15 cellular contexts compared by ENCODE assay signal in genomic region chr6:22447191-22447590, GRCh38.
DNase-seq lines count a peak whose midpoint lies in the region; FAIRE-seq and TF ChIP-seq lines count a peak whose summit lies in the region.
"Had no signal": no experiment of that assay in that cellular context is flagged by ENCODE, and none has a peak within 500 bp of the region (broad histone marks: within the 10 kb centered on the region; RNA-seq: fewer than 3 reads in every experiment).

No MANE protein-coding gene starts in this region.

- no peaks in the 10 kb centered on the region for H3K9me3 ChIP-seq in subcutaneous abdominal adipose tissue (ENCODE audit: control insufficient read depth in 5 of 5, low read length in 5 of 5)
- H3K9me3 ChIP-seq: SJSA1 had no signal

- H3K36me3 ChIP-seq in subcutaneous abdominal adipose tissue (ENCODE audit: control insufficient read depth in 5 of 5, insufficient read depth in 5 of 5, low read length in 5 of 5), result no peaks in the 10 kb centered on the region
- H3K36me3 ChIP-seq: SJSA1 had no signal

- DNase-seq in NCI-H510A treated with DMSO at 0.1 percent for 48 hours (lab: John Stamatoyannopoulos, UW) (peak; percentile 30), NCI-H510A (lab: John Stamatoyannopoulos, UW) (no peak), dermis blood vessel endothelial cell (peak; percentile 68), lung microvascular endothelial cell (ENCODE audit: low read depth in 2 of 2) (peak; percentile 24 to 92), NCI-H187 (lab: John Stamatoyannopoulos, UW) (no peak), GOT3 (lab: John Stamatoyannopoulos, UW) (no peak), GM12892 (ENCODE audit: insufficient read length) (no peak)
- DNase-seq: ACHN; activated CD4-positive, alpha-beta T cell treated with anti-CD3 and anti-CD28 coated beads, Interleukin-2, amount 50 U/mL, for 4 hours; activated T-cell treated with anti-CD3 and anti-CD28 coated beads, Interleukin-2, amount 50 U/mL, for 48 hours; CD4-positive, alpha-beta memory T cell; Kasumi-1; NCI-H1930 had no signal

- no peak overlapping the region for H3K4me3 ChIP-seq in subcutaneous abdominal adipose tissue (ENCODE audit: low read depth in 1 of 5, low read length in 5 of 5)
- H3K4me3 ChIP-seq: SJSA1 had no signal

- TF ChIP-seq POLR2A in GM12892 (IDR thresholded peaks at IDR 0.05; ENCODE audit: low read depth, low read length), result no peak

- peaks cover 0 to 30% (median 0%) of the 10 kb centered on the region in 5 donors for H3K4me1 ChIP-seq in subcutaneous abdominal adipose tissue (ENCODE audit: control insufficient read depth in 5 of 5, insufficient read depth in 5 of 5, low read length in 5 of 5)

- H3K9ac ChIP-seq in subcutaneous abdominal adipose tissue (ENCODE audit: low read length in 5 of 5), result no peak overlapping the region

- H3K27ac ChIP-seq in subcutaneous abdominal adipose tissue (ENCODE audit: low read depth, low read length), result peak overlapping the region; percentile 8

- no peaks in the 10 kb centered on the region for H3K27me3 ChIP-seq in subcutaneous abdominal adipose tissue (ENCODE audit: control insufficient read depth in 5 of 5, insufficient read depth in 4 of 5, low read length in 5 of 5)
- H3K27me3 ChIP-seq: SJSA1 had no signal

- no peak for FAIRE-seq in GM12892 (lab: Jason Lieb, UNC)

Comparison
In these comparisons a context has a peak if more than half of its experiments do, and no peak if none do; other contexts are left out.
1. DNase-seq: peak in NCI-H510A treated with DMSO at 0.1 percent for 48 hours (single experiment), dermis blood vessel endothelial cell (single experiment) and lung microvascular endothelial cell (2 of 2); none in NCI-H510A (single experiment), NCI-H187 (0 of 2), GOT3 (single experiment) and GM12892 (single experiment).